23 cellular contexts compared by ENCODE assay signal in the genomic region with DNA sequence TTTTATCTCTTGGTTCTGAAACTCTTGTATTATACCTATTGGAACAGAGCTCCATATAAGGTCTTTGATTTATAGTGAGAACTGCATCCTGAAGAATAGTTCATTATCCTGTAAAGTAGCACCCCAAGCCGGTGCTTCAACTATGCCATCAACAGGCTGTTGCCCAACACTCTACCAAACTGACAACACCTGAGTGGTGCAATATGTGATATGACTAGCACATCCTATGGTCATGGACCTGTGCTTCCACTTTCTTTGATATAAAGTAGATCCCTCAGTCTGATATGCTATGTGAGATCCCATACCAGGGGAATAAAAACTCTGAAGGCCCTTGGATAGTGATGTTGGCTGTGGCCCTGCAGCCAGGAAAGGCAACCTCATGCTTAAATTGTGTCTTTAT. TPM values are rescaled to one million over a fixed set of nuclear protein-coding genes. Genes with fewer than 3 reads are reported as not detected.
DNase-seq lines count a peak whose midpoint lies in the region; ATAC-seq and TF ChIP-seq lines count a peak whose summit lies in the region.
"Had no signal": no experiment of that assay in that cellular context is flagged by ENCODE, and none has a peak within 500 bp of the region (broad histone marks: within the 10 kb centered on the region; RNA-seq: fewer than 3 reads in every experiment).

No MANE protein-coding gene starts in this region.

- no peak overlapping the region for H3K4me3 ChIP-seq in right cardiac atrium (ENCODE audit: low read length)
- no peak overlapping the region for H3K4me3 ChIP-seq in RWPE2 (ENCODE audit: severe bottlenecking)
- H3K4me3 ChIP-seq: SK-N-MC had no signal

- peaks cover 25% of the 10 kb centered on the region for H3K36me3 Mint-ChIP-seq in T-helper 1 cell treated with Interleukin-12 subunit alpha and Interleukin-12 subunit beta and Interleukin-4 antibody, amounts not matched to agents 30 μg/mL and 1 μg/mL, for 36 hours (ENCODE audit: low read depth)

- peaks cover 13% of the 10 kb centered on the region for H3K9me3 Mint-ChIP-seq in T-helper 1 cell treated with Interleukin-12 subunit alpha and Interleukin-12 subunit beta and Interleukin-4 antibody, amounts not matched to agents 30 μg/mL and 1 μg/mL, for 36 hours
- H3K9me3 Mint-ChIP-seq: CD8-positive, alpha-beta memory T cell had no signal

- H3K27ac Mint-ChIP-seq in T-helper 1 cell treated with Interleukin-12 subunit alpha and Interleukin-12 subunit beta and Interleukin-4 antibody, amounts not matched to agents 30 μg/mL and 1 μg/mL, for 36 hours, result peak overlapping the region; percentile 5

- no peak for TF ChIP-seq CTCF in RWPE2 (IDR thresholded peaks at IDR 0.05; ENCODE audit: poor library complexity, severe bottlenecking)

- H3K9me3 ChIP-seq in right cardiac atrium (ENCODE audit: control insufficient read depth, low read length) (no peaks in the 10 kb centered on the region), RWPE2 (ENCODE audit: severe bottlenecking) (no peaks in the 10 kb centered on the region)

- intact Hi-C loops in cardiac septum (cut with DNase I) (no loop called here), right cardiac atrium (cut with DNase I) (no loop called here)

- H3K27ac ChIP-seq in right cardiac atrium (ENCODE audit: low read length), result no peak overlapping the region
- peak overlapping the region; percentile 46 for H3K27ac ChIP-seq in RWPE2 (ENCODE audit: poor library complexity, severe bottlenecking)
- H3K27ac ChIP-seq: 22Rv1, HL-60, SK-N-MC had no signal

- DNase-seq in T-helper 1 cell (no peak), cardiac septum (ENCODE audit: low spot score) (peak; percentile 6), right cardiac atrium (no peak), RWPE2 (ENCODE audit: low spot score) (no peak), mesenteric fat pad (ENCODE audit: low spot score) (peak; percentile 20), NOMO-1 treated with DMSO at 0.1 percent for 48 hours (lab: John Stamatoyannopoulos, UW; ENCODE audit: unreplicated experiment) (no peak), AG08395 (ENCODE audit: low spot score) (no peak)
- DNase-seq: AML-193; C1 segment of cervical spinal cord; CD8-positive, alpha-beta memory T cell; GDM1; GOT3; NCI-H1417; NCI-H2081 treated with DMSO at 0.1 percent for 48 hours; NCI-H82; SHP77 treated with DMSO at 0.1 percent for 48 hours had no signal

- WGBS in right cardiac atrium, result 90% methylated on average over 1 of the region's 1 CpG

- ATAC-seq in right cardiac atrium (no peak), RWPE2 (ENCODE audit: low read depth) (no peak)

- no peaks in the 10 kb centered on the region for H3K27me3 ChIP-seq in right cardiac atrium (ENCODE audit: control insufficient read depth, insufficient read depth)
- no peaks in the 10 kb centered on the region for H3K27me3 ChIP-seq in RWPE2 (ENCODE audit: insufficient read depth, poor library complexity, severe bottlenecking)

- H3K4me1 ChIP-seq in right cardiac atrium (ENCODE audit: control insufficient read depth, insufficient read depth, low read length) (peaks cover 9% of the 10 kb centered on the region), RWPE2 (ENCODE audit: insufficient read depth, poor library complexity, severe bottlenecking) (peaks cover 38% of the 10 kb centered on the region)

- peaks cover 45% of the 10 kb centered on the region for H3K4me1 Mint-ChIP-seq in T-helper 1 cell treated with Interleukin-12 subunit alpha and Interleukin-12 subunit beta and Interleukin-4 antibody, amounts not matched to agents 30 μg/mL and 1 μg/mL, for 36 hours (ENCODE audit: low read depth)

- H3K4me3 Mint-ChIP-seq in T-helper 1 cell treated with Interleukin-12 subunit alpha and Interleukin-12 subunit beta and Interleukin-4 antibody, amounts not matched to agents 30 μg/mL and 1 μg/mL, for 36 hours, result no peak overlapping the region
- H3K4me3 Mint-ChIP-seq: CD8-positive, alpha-beta memory T cell had no signal

- no peaks in the 10 kb centered on the region for H3K27me3 Mint-ChIP-seq in T-helper 1 cell treated with Interleukin-12 subunit alpha and Interleukin-12 subunit beta and Interleukin-4 antibody, amounts not matched to agents 30 μg/mL and 1 μg/mL, for 36 hours (ENCODE audit: low read depth)

- H3K36me3 ChIP-seq in RWPE2 (ENCODE audit: low read depth), result no peaks in the 10 kb centered on the region

RNA-seq across cellular contexts. Expression of a gene that starts 15.8 kb away (rescaled TPM):
- total RNA-seq in cardiac septum (not detected), right cardiac atrium (not detected), mesenteric fat pad (not detected)
- not detected for polyA plus RNA-seq in right cardiac atrium
- total RNA-seq: HT1080 had no signal
- polyA plus RNA-seq: CD8-positive, alpha-beta memory T cell had no signal

RNA-seq across cellular contexts. Expression of a gene that starts 28.9 kb away (rescaled TPM):
- total RNA-seq in cardiac septum (not detected), right cardiac atrium (not detected), mesenteric fat pad (not detected)
- polyA plus RNA-seq in right cardiac atrium, result not detected
- total RNA-seq: HT1080, M059J, RPMI7951 had no signal
- polyA plus RNA-seq: CD8-positive, alpha-beta memory T cell had no signal

Comparison
In these comparisons a context has a peak if more than half of its experiments do, and no peak if none do; other contexts are left out.
1. DNase-seq: peak in cardiac septum (single experiment) and mesenteric fat pad (single experiment); none in T-helper 1 cell (0 of 5), right cardiac atrium (0 of 3), RWPE2 (single experiment), NOMO-1 treated with DMSO at 0.1 percent for 48 hours (single experiment) and AG08395 (single experiment).